Comparison of ENCODE assay signal across 19 cellular contexts in genomic region chr11:134539285-134539684, GRCh38.
DNase-seq lines count a peak whose midpoint lies in the region; ATAC-seq lines count a peak whose summit lies in the region.
"Had no signal": no experiment of that assay in that cellular context is flagged by ENCODE, and none has a peak within 500 bp of the region (broad histone marks: within the 10 kb centered on the region; RNA-seq: fewer than 3 reads in every experiment).

No MANE protein-coding gene starts in this region.

- H3K9me3 ChIP-seq in right cardiac atrium (ENCODE audit: control insufficient read depth, low read length), result no peaks in the 10 kb centered on the region
- H3K9me3 ChIP-seq: BLaER1, MG63 had no signal

- intact Hi-C loops in cardiac septum (cut with DNase I), result no loop called here
- intact Hi-C loops in right cardiac atrium (cut with DNase I), result no loop called here
- intact Hi-C loops in sciatic nerve (cut with DNase I), result no loop called here

- ATAC-seq in right cardiac atrium (no peak), sciatic nerve (no peak), GM21423 (IDR thresholded peaks at IDR 0.05; ENCODE audit: unreplicated experiment) (no peak)
- ATAC-seq: GM12878 had no signal

- no peak overlapping the region for H3K27ac ChIP-seq in right cardiac atrium (ENCODE audit: low read length)
- H3K27ac ChIP-seq: BLaER1, PC-9 had no signal

- no peak overlapping the region for H3K4me3 ChIP-seq in right cardiac atrium (ENCODE audit: low read length)
- H3K4me3 ChIP-seq: BLaER1, GM12878, MG63, PC-9 had no signal

- no peaks in the 10 kb centered on the region for H3K27me3 ChIP-seq in right cardiac atrium (ENCODE audit: control insufficient read depth, insufficient read depth)
- H3K27me3 ChIP-seq: BLaER1, MG63 had no signal

- 78% methylated on average over 4 of the region's 4 CpGs for WGBS in right cardiac atrium

- DNase-seq in cardiac septum (ENCODE audit: low spot score), result peak; percentile 33
- no peak for DNase-seq in right cardiac atrium
- peak; percentile 32 for DNase-seq in islet precursor cell
- DNase-seq in sciatic nerve (ENCODE audit: low spot score), result peak; percentile 14
- no peak for DNase-seq in HK-2 (ENCODE audit: unreplicated experiment)
- DNase-seq in NCI-H345 treated with DMSO at 0.1 percent for 48 hours (lab: John Stamatoyannopoulos, UW; ENCODE audit: unreplicated experiment), result no peak
- DNase-seq: DND-41, Kasumi-1, MG63, NCI-H1694 treated with DMSO at 0.1 percent for 48 hours, NCI-H2081 treated with DMSO at 0.1 percent for 48 hours, NCI-H510A treated with DMSO at 0.1 percent for 48 hours, NCI-H748 treated with DMSO at 0.1 percent for 48 hours, PC-9, RPMI8226, SHP77 treated with DMSO at 0.1 percent for 48 hours had no signal

- H3K4me1 ChIP-seq in right cardiac atrium (ENCODE audit: control insufficient read depth, insufficient read depth, low read length), result no peaks in the 10 kb centered on the region

Comparison
In these comparisons a context has a peak if more than half of its experiments do, and no peak if none do; other contexts are left out.
1. DNase-seq: peak in cardiac septum (single experiment), islet precursor cell (single experiment) and sciatic nerve (single experiment); none in right cardiac atrium (0 of 3), HK-2 (single experiment) and NCI-H345 treated with DMSO at 0.1 percent for 48 hours (single experiment).